In genomic region chr11:64045700-64046099, GRCh38 we compare ENCODE assay signal across 1 cellular context.
TF ChIP-seq lines count a peak whose summit lies in the region.

No MANE protein-coding gene starts in this region.

TF ChIP-seq in K562, 482 proteins besides CTCF, POLR2A, EP300 and RAD21:
- TF ChIP-seq ZNF121 (CRISPR knock-in tag; conservative IDR thresholded peaks at IDR 0.05) = peak; percentile 62
- TF ChIP-seq TFAM (CRISPR knock-in tag; conservative IDR thresholded peaks at IDR 0.05) = no peak
